2 cellular contexts compared by ENCODE assay signal in the genomic region with DNA sequence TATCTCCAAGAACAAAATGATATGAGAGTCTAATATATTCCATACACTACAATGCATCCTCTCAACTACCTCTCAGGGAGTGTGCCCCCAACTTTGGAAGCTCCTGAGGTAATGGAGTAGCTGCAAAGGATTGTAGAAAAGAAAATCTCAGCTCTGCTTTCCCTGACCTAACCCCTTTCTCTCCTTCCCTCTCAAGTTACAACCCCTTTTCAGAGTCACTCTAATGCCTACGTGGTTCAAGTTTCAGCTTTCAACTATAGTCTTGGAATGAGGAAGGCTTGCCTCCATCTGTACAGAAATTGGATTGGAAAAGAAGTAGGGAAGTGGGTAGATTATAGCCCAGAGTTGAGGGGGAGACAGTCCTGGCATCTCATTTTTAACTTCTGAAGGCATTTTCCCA.
TF ChIP-seq lines count a peak whose summit lies in the region.

No MANE protein-coding gene starts in this region.

TF ChIP-seq in GM23338, 12 proteins besides CTCF, POLR2A, EP300 and RAD21 (continued from another document):
- TF ChIP-seq, protein P1, sequence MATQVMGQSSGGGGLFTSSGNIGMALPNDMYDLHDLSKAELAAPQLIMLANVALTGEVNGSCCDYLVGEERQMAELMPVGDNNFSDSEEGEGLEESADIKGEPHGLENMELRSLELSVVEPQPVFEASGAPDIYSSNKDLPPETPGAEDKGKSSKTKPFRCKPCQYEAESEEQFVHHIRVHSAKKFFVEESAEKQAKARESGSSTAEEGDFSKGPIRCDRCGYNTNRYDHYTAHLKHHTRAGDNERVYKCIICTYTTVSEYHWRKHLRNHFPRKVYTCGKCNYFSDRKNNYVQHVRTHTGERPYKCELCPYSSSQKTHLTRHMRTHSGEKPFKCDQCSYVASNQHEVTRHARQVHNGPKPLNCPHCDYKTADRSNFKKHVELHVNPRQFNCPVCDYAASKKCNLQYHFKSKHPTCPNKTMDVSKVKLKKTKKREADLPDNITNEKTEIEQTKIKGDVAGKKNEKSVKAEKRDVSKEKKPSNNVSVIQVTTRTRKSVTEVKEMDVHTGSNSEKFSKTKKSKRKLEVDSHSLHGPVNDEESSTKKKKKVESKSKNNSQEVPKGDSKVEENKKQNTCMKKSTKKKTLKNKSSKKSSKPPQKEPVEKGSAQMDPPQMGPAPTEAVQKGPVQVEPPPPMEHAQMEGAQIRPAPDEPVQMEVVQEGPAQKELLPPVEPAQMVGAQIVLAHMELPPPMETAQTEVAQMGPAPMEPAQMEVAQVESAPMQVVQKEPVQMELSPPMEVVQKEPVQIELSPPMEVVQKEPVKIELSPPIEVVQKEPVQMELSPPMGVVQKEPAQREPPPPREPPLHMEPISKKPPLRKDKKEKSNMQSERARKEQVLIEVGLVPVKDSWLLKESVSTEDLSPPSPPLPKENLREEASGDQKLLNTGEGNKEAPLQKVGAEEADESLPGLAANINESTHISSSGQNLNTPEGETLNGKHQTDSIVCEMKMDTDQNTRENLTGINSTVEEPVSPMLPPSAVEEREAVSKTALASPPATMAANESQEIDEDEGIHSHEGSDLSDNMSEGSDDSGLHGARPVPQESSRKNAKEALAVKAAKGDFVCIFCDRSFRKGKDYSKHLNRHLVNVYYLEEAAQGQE (IDR thresholded peaks at IDR 0.05; ENCODE audit: unreplicated experiment), result no peak
- no peak for TF ChIP-seq EZH2 (IDR thresholded peaks at IDR 0.05; ENCODE audit: low read depth, unreplicated experiment)
- no peak for TF ChIP-seq JUNB (IDR thresholded peaks at IDR 0.05; ENCODE audit: unreplicated experiment)
- TF ChIP-seq CREB1 (CRISPR knock-in tag; IDR thresholded peaks at IDR 0.05; ENCODE audit: low read depth), result no peak

TF ChIP-seq in IMR-90, 13 proteins besides CTCF, POLR2A, EP300 and RAD21 (continued from another document):
- TF ChIP-seq FOS (IDR thresholded peaks at IDR 0.05; ENCODE audit: low read depth, low read length) (no peak), RCOR1 (IDR thresholded peaks at IDR 0.05; ENCODE audit: insufficient replicate concordance, low read length) (no peak), CEBPB (IDR thresholded peaks at IDR 0.05; ENCODE audit: low read depth, low read length) (no peak), RFX5 (IDR thresholded peaks at IDR 0.05; ENCODE audit: low read depth, low read length) (no peak), MAFK (IDR thresholded peaks at IDR 0.05; ENCODE audit: low read depth, low read length) (no peak)
- TF ChIP-seq, protein P2, sequence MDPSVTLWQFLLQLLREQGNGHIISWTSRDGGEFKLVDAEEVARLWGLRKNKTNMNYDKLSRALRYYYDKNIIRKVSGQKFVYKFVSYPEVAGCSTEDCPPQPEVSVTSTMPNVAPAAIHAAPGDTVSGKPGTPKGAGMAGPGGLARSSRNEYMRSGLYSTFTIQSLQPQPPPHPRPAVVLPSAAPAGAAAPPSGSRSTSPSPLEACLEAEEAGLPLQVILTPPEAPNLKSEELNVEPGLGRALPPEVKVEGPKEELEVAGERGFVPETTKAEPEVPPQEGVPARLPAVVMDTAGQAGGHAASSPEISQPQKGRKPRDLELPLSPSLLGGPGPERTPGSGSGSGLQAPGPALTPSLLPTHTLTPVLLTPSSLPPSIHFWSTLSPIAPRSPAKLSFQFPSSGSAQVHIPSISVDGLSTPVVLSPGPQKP (IDR thresholded peaks at IDR 0.05; ENCODE audit: borderline replicate concordance, low read depth, low read length), result no peak
